In the genomic region with DNA sequence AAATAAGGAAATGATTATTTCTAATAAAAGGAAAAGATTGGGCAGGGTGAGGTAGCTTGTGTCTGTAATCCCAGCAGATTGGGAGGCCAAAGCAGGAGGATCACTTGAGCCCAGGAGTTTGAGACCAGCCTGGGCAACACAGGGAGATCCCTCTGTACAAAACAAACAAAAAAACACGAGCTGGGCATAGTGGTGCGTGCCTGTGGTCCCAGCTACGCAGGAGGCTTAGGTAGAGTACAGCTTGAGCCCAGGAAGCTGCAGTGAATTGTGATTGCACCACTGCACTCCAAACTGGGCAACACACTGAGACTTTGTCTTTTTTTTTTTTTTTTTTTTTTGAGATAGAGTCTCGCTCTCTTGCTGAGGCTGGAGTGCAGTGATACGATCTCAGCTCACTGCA, we compare ENCODE assay signal across 36 cellular contexts. TPM values are rescaled to one million over a fixed set of nuclear protein-coding genes. Genes with fewer than 3 reads are reported as not detected.
"Had no signal": no experiment of that assay in that cellular context is flagged by ENCODE, and none has a peak within 500 bp of the region (broad histone marks: within the 10 kb centered on the region; RNA-seq: fewer than 3 reads in every experiment).

No MANE protein-coding gene starts in this region.

- H3K36me3 ChIP-seq: MG63 had no signal

- H3K27me3 ChIP-seq: MG63 had no signal

- DNase-seq: Karpas-422, Kasumi-1, KG1, MG63, MM.1S, MV-4-11, NCI-H1048, NCI-H1092, NCI-H1092 treated with DMSO at 0.1 percent for 48 hours, NCI-H1105, NCI-H1105 treated with DMSO at 0.1 percent for 48 hours, NCI-H1417, NCI-H1417 treated with DMSO at 0.1 percent for 48 hours, NCI-H1436, NCI-H1436 treated with DMSO at 0.1 percent for 48 hours, NCI-H146, NCI-H1694, NCI-H1694 treated with DMSO at 0.1 percent for 48 hours, NCI-H187, NCI-H1930, NCI-H2029, NCI-H2029 treated with DMSO at 0.1 percent for 48 hours, NCI-H2081, NCI-H2081 treated with DMSO at 0.1 percent for 48 hours, NCI-H2107, NCI-H2171, NCI-H2171 treated with DMSO at 0.1 percent for 48 hours, NCI-H2227 treated with DMSO at 0.1 percent for 48 hours, NCI-H226, NCI-H345, NCI-H446, NCI-H446 treated with DMSO at 0.1 percent for 48 hours, NCI-H510A had no signal

- H3K4me3 ChIP-seq: MG63 had no signal

- H3K9me3 ChIP-seq: MG63 had no signal

- H3K27ac ChIP-seq: KMS-11 had no signal

- H3K9ac ChIP-seq: KMS-11 had no signal

- H3K4me2 ChIP-seq: KMS-11 had no signal

RNA-seq across cellular contexts. Expression of a gene that starts 18.8 kb away (rescaled TPM):
- total RNA-seq: LHCN-M2, MCF 10A had no signal
